ENCODE assay signal across 8 cellular contexts in genomic region chr5:93894471-93895354, GRCh38.
DNase-seq lines count a peak whose midpoint lies in the region; ATAC-seq and TF ChIP-seq lines count a peak whose summit lies in the region.

No MANE protein-coding gene starts in this region.

- H3K4me3 ChIP-seq in LNCaP clone FGC (ENCODE audit: low read depth, low read length) (no peak overlapping the region), adrenal gland (no peak overlapping the region), thyroid gland (replicated peaks in 1 of 3) (no peak overlapping the region)

- H3K27ac ChIP-seq in adrenal gland = no peak overlapping the region
- no peak overlapping the region for H3K27ac ChIP-seq in thyroid gland

- intact Hi-C loops in adrenal gland (cut with DNase I) = no loop called here
- intact Hi-C loops in thyroid gland (cut with DNase I) = no loop called here

- TF ChIP-seq POLR2A in adrenal gland (IDR thresholded peaks at IDR 0.05) (no peak), thyroid gland (IDR thresholded peaks at IDR 0.05) (no peak)

- 62 to 70% (median 66%) methylated on average over 10 of the region's 10 CpGs for WGBS in adrenal gland, 4 donors
- 76 to 80% methylated on average over 10 of the region's 10 CpGs for WGBS in thyroid gland, 2 donors

- peak; percentile 72 for TF ChIP-seq CTCF in LNCaP clone FGC (IDR thresholded peaks at IDR 0.05; ENCODE audit: control insufficient read depth, extremely low read depth, insufficient read depth)
- TF ChIP-seq CTCF in adrenal gland (IDR thresholded peaks at IDR 0.05) = peak; percentile 12 to 48 (median 26)
- peak in 3 of 6 experiments; percentile 23 to 52 (median 41) for TF ChIP-seq CTCF in thyroid gland (IDR thresholded peaks at IDR 0.05)

- H3K9me3 ChIP-seq in adrenal gland (replicated peaks in 1 of 3) (no peaks in the 10 kb centered on the region), thyroid gland (no peaks in the 10 kb centered on the region)

- H3K36me3 ChIP-seq in adrenal gland (replicated peaks in 1 of 2) (no peaks in the 10 kb centered on the region), thyroid gland (no peaks in the 10 kb centered on the region)

- H3K27me3 ChIP-seq in adrenal gland (no peaks in the 10 kb centered on the region), thyroid gland (no peaks in the 10 kb centered on the region)

- H3K4me1 ChIP-seq in adrenal gland (replicated peaks in 1 of 2) (no peaks in the 10 kb centered on the region), thyroid gland (no peaks in the 10 kb centered on the region)

- ATAC-seq in HG03571 (IDR thresholded peaks at IDR 0.05; ENCODE audit: unreplicated experiment) = no peak

- DNase-seq in DMS53 (lab: John Stamatoyannopoulos, UW) (peak; percentile 49), LNCaP clone FGC (ENCODE audit: low read depth) (no peak), adrenal gland (no peak), medulla oblongata (ENCODE audit: extremely low spot score) (peak; percentile 48), T-helper 9 cell (no peak), ureter (ENCODE audit: low spot score) (no peak), thyroid gland (no peak)

Comparison
In these comparisons a context has a peak if more than half of its experiments do, and no peak if none do; other contexts are left out.
1. DNase-seq: peak in DMS53 (single experiment) and medulla oblongata (single experiment); none in LNCaP clone FGC (single experiment), adrenal gland (0 of 7), T-helper 9 cell (single experiment), ureter (single experiment) and thyroid gland (0 of 2).